In the genomic region with DNA sequence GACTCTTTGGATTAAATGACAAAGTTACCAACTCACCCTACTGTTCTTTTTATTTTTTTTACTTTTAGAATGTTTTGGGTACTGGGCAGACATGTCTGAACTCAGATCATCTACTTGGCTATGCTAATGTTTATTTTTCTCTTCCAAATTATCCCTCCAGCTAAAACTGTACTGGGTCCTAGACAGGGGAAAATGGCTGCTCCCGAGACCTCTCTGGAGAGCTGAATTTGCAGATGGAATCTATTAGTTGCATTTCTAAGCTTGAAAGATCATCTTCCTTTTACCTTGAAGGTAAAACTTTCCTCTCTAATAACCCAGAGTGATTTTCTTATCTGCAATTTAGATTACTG, we compare ENCODE assay signal across 12 cellular contexts.
"Had no signal": no experiment of that assay in that cellular context is flagged by ENCODE, and none has a peak within 500 bp of the region (broad histone marks: within the 10 kb centered on the region; RNA-seq: fewer than 3 reads in every experiment).

No MANE protein-coding gene starts in this region.

- H3K27ac ChIP-seq: cardiac muscle cell, sigmoid colon, upper lobe of left lung had no signal

- H3K27me3 ChIP-seq: cardiac muscle cell, sigmoid colon, upper lobe of left lung had no signal

- H3K4me3 ChIP-seq: cardiac muscle cell, sigmoid colon, upper lobe of left lung had no signal

- FAIRE-seq: colon, endometrium, keratinocyte had no signal

- H3K9me3 ChIP-seq: sigmoid colon, upper lobe of left lung had no signal

- DNase-seq: activated CD4-positive, alpha-beta T cell treated with anti-CD3 and anti-CD28 coated beads, Interleukin-2, amount 50 U/mL, for 1 hour; activated naive CD4-positive, alpha-beta T cell treated with anti-CD3 and anti-CD28 coated beads, Interleukin-2, amount 10 ng/mL, durations not matched to agents 7 days and 5 days; sigmoid colon; stimulated activated CD4-positive, alpha-beta T cell treated with anti-CD3 and anti-CD28 coated beads, Interleukin-1b, Interleukin-23, amount 100 ng/mL, for 48 hours; stimulated activated naive CD8-positive, alpha-beta T cell treated with anti-CD3 and anti-CD28 coated beads, Interleukin-15, amount 100 ng/mL, for 72 hours; upper lobe of left lung had no signal

- ATAC-seq: esophagus mucosa; left lobe of liver; stimulated activated naive CD8-positive, alpha-beta T cell treated with anti-CD3 and anti-CD28 coated beads, Interleukin-15, amount 100 ng/mL, for 72 hours had no signal

- H3K36me3 ChIP-seq: cardiac muscle cell, sigmoid colon, upper lobe of left lung had no signal
